ENCODE assay signal across 1 cellular context in genomic region chr21:28991861-28992525, GRCh38.
A peak's percentile ranks its signal among the peaks of the same experiment; 100 is the strongest.
TF ChIP-seq lines count a peak whose summit lies in the region.

No MANE protein-coding gene starts in this region.

TF ChIP-seq in K562, 482 proteins besides CTCF, POLR2A, EP300 and RAD21 (continued from another document and continues in another):
- TF ChIP-seq ZNF407 (IDR thresholded peaks at IDR 0.05; ENCODE audit: low read depth) = no peak
- TF ChIP-seq UBTF (IDR thresholded peaks at IDR 0.05; ENCODE audit: borderline replicate concordance in 1 of 2, low read depth in 2 of 2, low read length in 2 of 2) = 0 out of 4 replicates have a peak, but pooled peaks of 1 of the 2 experiments have one; percentile 35
- TF ChIP-seq MNT (conservative IDR thresholded peaks at IDR 0.05) = no peak
- TF ChIP-seq SMARCA4 (IDR thresholded peaks at IDR 0.05) = 0 out of 2 replicates have a peak, but pooled peaks have one; percentile 11
- TF ChIP-seq U2AF2 (optimal IDR thresholded peaks at IDR 0.05; ENCODE audit: low read depth, low read length) = no peak
- TF ChIP-seq ZBTB2 (IDR thresholded peaks at IDR 0.05) = no peak
- no peak for TF ChIP-seq ZNF76 (CRISPR knock-in tag; IDR thresholded peaks at IDR 0.05; ENCODE audit: borderline replicate concordance)
- TF ChIP-seq GATAD2B (IDR thresholded peaks at IDR 0.05; ENCODE audit: borderline replicate concordance) = no peak
- no peak for TF ChIP-seq ZNF347 (CRISPR knock-in tag; IDR thresholded peaks at IDR 0.05; ENCODE audit: low read depth)
- no peak for TF ChIP-seq SIRT6 (IDR thresholded peaks at IDR 0.05; ENCODE audit: low read depth, low read length)
- peak; percentile 8; the same call in 1 of the 2 replicates for TF ChIP-seq CUX1 (CRISPR knock-in tag; IDR thresholded peaks at IDR 0.05)
- no peak; a peak in 1 of 4 replicates for TF ChIP-seq BCLAF1 (IDR thresholded peaks at IDR 0.05; ENCODE audit: borderline replicate concordance in 1 of 2, control insufficient read depth in 1 of 2, low read depth in 2 of 2, low read length in 1 of 2)
- no peak for TF ChIP-seq FOXA1 (IDR thresholded peaks at IDR 0.05; ENCODE audit: borderline replicate concordance)
- peak; percentile 87 for TF ChIP-seq CHD1 (IDR thresholded peaks at IDR 0.05; ENCODE audit: low read length)
- TF ChIP-seq ZNF140 (CRISPR knock-in tag; IDR thresholded peaks at IDR 0.05) = no peak
- TF ChIP-seq PRDM10 (IDR thresholded peaks at IDR 0.05; ENCODE audit: partially characterized antibody) = no peak
- no peak for TF ChIP-seq HES1 (IDR thresholded peaks at IDR 0.05; ENCODE audit: low read depth)
- no peak for TF ChIP-seq WHSC1 (IDR thresholded peaks at IDR 0.05; ENCODE audit: low read length)
- no peak for TF ChIP-seq HCFC1 (IDR thresholded peaks at IDR 0.05; ENCODE audit: low read depth, low read length)
